In genomic region chr11:17300372-17300771, GRCh38 we compare ENCODE assay signal across 24 cellular contexts.
"Had no signal": no experiment of that assay in that cellular context is flagged by ENCODE, and none has a peak within 500 bp of the region (broad histone marks: within the 10 kb centered on the region; RNA-seq: fewer than 3 reads in every experiment).

No MANE protein-coding gene starts in this region.

- DNase-seq: activated B cell treated with CpG ODN at 0.5 μM for 24 hours; activated CD4-positive, alpha-beta T cell treated with anti-CD3 and anti-CD28 coated beads for 48 hours; activated CD4-positive, alpha-beta T cell treated with anti-CD3 and anti-CD28 coated beads, Interleukin-2, amount 50 U/mL, for 1 hour; activated CD4-positive, alpha-beta T cell treated with anti-CD3 and anti-CD28 coated beads, Interleukin-2, amount 50 U/mL, for 48 hours; activated CD8-positive, alpha-beta memory T cell treated with anti-CD3 and anti-CD28 coated beads for 24 hours; activated CD8-positive, alpha-beta T cell treated with anti-CD3 and anti-CD28 coated beads for 36 hours; activated gamma-delta T cell; activated naive CD4-positive, alpha-beta T cell; activated naive CD4-positive, alpha-beta T cell treated with anti-CD3 and anti-CD28 coated beads, Interleukin-2, amount 10 ng/mL, durations not matched to agents 7 days and 5 days; activated naive CD8-positive, alpha-beta T cell treated with anti-CD3 and anti-CD28 coated beads, Interleukin-2, amount 10 ng/mL, durations not matched to agents 7 days and 5 days; activated T-cell treated with anti-CD3 and anti-CD28 coated beads, Interleukin-2, amount 50 U/mL, for 48 hours; caudate nucleus; cortex of kidney; dermis blood vessel endothelial cell; effector CD4-positive, alpha-beta T cell; effector memory CD8-positive, alpha-beta T cell; esophagus squamous epithelium; head of caudate nucleus; T-helper 2 cell; WERI-Rb-1 had no signal

- H3K4me1 ChIP-seq: ascending aorta, esophagus squamous epithelium had no signal

- H3K4me3 ChIP-seq: ascending aorta, esophagus squamous epithelium had no signal

- ATAC-seq: activated CD4-positive, CD25-positive, alpha-beta regulatory T cell treated with anti-CD3 and anti-CD28 coated beads, Interleukin-2, amount 50 U/mL, for 24 hours; activated CD8-positive, alpha-beta T cell treated with anti-CD3 and anti-CD28 coated beads for 36 hours; activated naive CD4-positive, alpha-beta T cell treated with anti-CD3 and anti-CD28 coated beads, Interleukin-2, amount 50 U/mL, for 72 hours; effector memory CD8-positive, alpha-beta T cell had no signal

- H3K9me3 ChIP-seq: ascending aorta, esophagus squamous epithelium had no signal

- H3K27me3 ChIP-seq: ascending aorta, esophagus squamous epithelium had no signal

- H3K27ac ChIP-seq: ascending aorta, epithelial cell of prostate, esophagus squamous epithelium, WERI-Rb-1 had no signal
